ENCODE assay signal across 8 cellular contexts in the genomic region with DNA sequence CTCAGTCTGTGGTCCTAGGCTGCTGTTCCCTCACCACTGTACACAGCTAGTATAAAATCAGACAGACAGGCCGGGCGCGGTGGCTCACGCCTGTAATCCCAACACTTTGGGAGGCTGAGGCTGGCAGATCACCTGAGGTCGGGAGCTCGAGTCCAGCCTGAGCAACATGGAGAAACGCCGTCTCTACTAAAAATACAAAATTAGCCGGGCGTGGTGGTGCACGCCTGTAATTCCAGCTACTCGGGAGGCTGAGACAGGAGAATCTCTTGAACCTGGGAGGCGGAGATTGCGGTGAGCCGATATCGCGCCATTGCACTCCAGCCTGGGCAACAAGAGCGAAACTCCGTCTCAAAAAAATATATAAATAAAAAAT. TPM values are rescaled to one million over a fixed set of nuclear protein-coding genes. Genes with fewer than 3 reads are reported as not detected.
DNase-seq lines count a peak whose midpoint lies in the region; ATAC-seq and TF ChIP-seq lines count a peak whose summit lies in the region.
"Not testable (repeated sequence)": the region's sequence is repeated elsewhere in the genome, so short reads cannot be mapped to it uniquely, and the experiment has no call there.

No MANE protein-coding gene starts in this region.

- WGBS in mammary epithelial cell (ENCODE audit: low coverage, missing lambda C conversion rate), result 43% methylated on average over 13 of the region's 19 CpGs
- WGBS in gastroesophageal sphincter (ENCODE audit: low coverage in 1 of 2), 2 donors, result 26 to 45% methylated on average over 7 to 13 of the region's 19 CpGs
- WGBS in sigmoid colon, 2 donors, result 13% methylated on average over 19 of the region's 19 CpGs

- H3K9me3 ChIP-seq in DOHH2 (ENCODE audit: control insufficient read depth, insufficient read depth, low read length); Loucy (ENCODE audit: insufficient read depth, low read depth, low read length); mammary epithelial cell (replicated peaks; ENCODE audit: insufficient read depth, low read length); gastroesophageal sphincter; sigmoid colon; vagina: not testable (repeated sequence)

- intact Hi-C loops in activated CD4-positive, alpha-beta memory T cell treated with anti-CD3 and anti-CD28 coated beads for 36 hours (cut with micrococcal nuclease), result loop anchor here (1.0 to 5.0 kb wide), 6 partner anchors 34 to 484 kb away; partner anchors contain the start of genes CCNT1 and DDX23
- intact Hi-C loops in mammary epithelial cell (cut with micrococcal nuclease), result loop anchor here (1.0 to 2.0 kb wide), 2 partner anchors 34 to 112 kb away; partner anchors contain the start of gene CCNT1
- intact Hi-C loops in sigmoid colon (cut with DNase I), result loop anchor here (1.0 kb wide), 1 partner anchor 34 kb away; the partner anchor contains the start of gene CCNT1
- intact Hi-C loops in vagina (cut with DNase I), result not testable (repeated sequence)

- not testable (repeated sequence) for ATAC-seq in gastroesophageal sphincter

- peak overlapping the region; percentile 94 for H3K27ac Mint-ChIP-seq in activated CD4-positive, alpha-beta memory T cell treated with anti-CD3 and anti-CD28 coated beads for 36 hours
- peak overlapping the region; percentile 99 for H3K27ac Mint-ChIP-seq in mesothelial cell of epicardium

- H3K36me3 Mint-ChIP-seq in activated CD4-positive, alpha-beta memory T cell treated with anti-CD3 and anti-CD28 coated beads for 36 hours, result peaks cover 32% of the 10 kb centered on the region
- H3K36me3 Mint-ChIP-seq in mesothelial cell of epicardium, result peaks cover 15% of the 10 kb centered on the region

- not testable (repeated sequence) for TF ChIP-seq POLR2A in gastroesophageal sphincter (IDR thresholded peaks at IDR 0.05); sigmoid colon (IDR thresholded peaks at IDR 0.05); vagina (IDR thresholded peaks at IDR 0.05)

- H3F3A ChIP-seq in DOHH2 (ENCODE audit: control insufficient read depth, insufficient read depth); Loucy (ENCODE audit: low read depth): not testable (repeated sequence)

- POLR2A ChIA-PET in activated CD4-positive, alpha-beta memory T cell treated with anti-CD3 and anti-CD28 coated beads for 36 hours (lab: Charles Lee), result interaction anchor here (0.9 to 2.5 kb wide), 11 partner anchors 8 to 798 kb away, joined by 3 to 9 read pairs (median 3); partner anchors contain the start of genes CCNT1, RHEBL1 and TUBA1B

- peak overlapping the region; percentile 93 for H2AFZ ChIP-seq in Loucy (ENCODE audit: low read length)
- peak overlapping the region; percentile 92 for H2AFZ ChIP-seq in mammary epithelial cell (ENCODE audit: low read depth, low read length)

- peaks cover 42% of the 10 kb centered on the region for H3K4me1 Mint-ChIP-seq in activated CD4-positive, alpha-beta memory T cell treated with anti-CD3 and anti-CD28 coated beads for 36 hours (ENCODE audit: low read depth)
- peaks cover 34% of the 10 kb centered on the region for H3K4me1 Mint-ChIP-seq in mesothelial cell of epicardium

- H4K20me1 ChIP-seq in DOHH2 (ENCODE audit: control insufficient read depth, insufficient read depth, low read depth, low read length) (peaks cover 15% of the 10 kb centered on the region; the same call in 1 of the 2 replicates), Loucy (ENCODE audit: insufficient read depth, low read length, poor library complexity, severe bottlenecking) (peaks cover 41% of the 10 kb centered on the region)
- not testable (repeated sequence) for H4K20me1 ChIP-seq in mammary epithelial cell (ENCODE audit: insufficient read depth, low read length)

- not testable (repeated sequence) for H3K9me2 ChIP-seq in DOHH2 (replicated peaks; ENCODE audit: control insufficient read depth, low read length); Loucy (replicated peaks; ENCODE audit: low read depth, low read length)

- H3K27me3 ChIP-seq in DOHH2 (ENCODE audit: control insufficient read depth, low read length); Loucy (ENCODE audit: insufficient read depth, low read length, poor library complexity, severe bottlenecking); mammary epithelial cell (ENCODE audit: insufficient read depth, low read length); gastroesophageal sphincter; sigmoid colon; vagina: not testable (repeated sequence)

- peak overlapping the region; percentile 68 for H3K9ac ChIP-seq in Loucy (ENCODE audit: low read depth, low read length, poor library complexity, severe bottlenecking)
- H3K9ac ChIP-seq in mammary epithelial cell (ENCODE audit: insufficient read depth, low read length), result not testable (repeated sequence)

- not testable (repeated sequence) for TF ChIP-seq CTCF in DOHH2 (IDR thresholded peaks at IDR 0.05; ENCODE audit: low read depth, low read length, poor library complexity, severe bottlenecking); Loucy (conservative IDR thresholded peaks at IDR 0.05; ENCODE audit: low read length); mammary epithelial cell (conservative IDR thresholded peaks at IDR 0.05 in 1 of 2, IDR thresholded peaks at IDR 0.05 in 1 of 2; ENCODE audit: extremely low read depth in 1 of 2, insufficient read depth in 1 of 2, low read depth in 1 of 2, low read length in 2 of 2); gastroesophageal sphincter (IDR thresholded peaks at IDR 0.05); mesothelial cell of epicardium (IDR thresholded peaks at IDR 0.05; ENCODE audit: unreplicated experiment); sigmoid colon (IDR thresholded peaks at IDR 0.05); vagina (IDR thresholded peaks at IDR 0.05)

- H3K79me2 ChIP-seq in DOHH2 (ENCODE audit: control insufficient read depth, low read length), result peaks cover 46% of the 10 kb centered on the region
- H3K79me2 ChIP-seq in Loucy (ENCODE audit: insufficient read depth, low read length), result peaks cover 45% of the 10 kb centered on the region
- H3K79me2 ChIP-seq in mammary epithelial cell (ENCODE audit: insufficient read depth, low read length), result peaks cover 45% of the 10 kb centered on the region

- in situ Hi-C loops in mammary epithelial cell (cut with MboI; ENCODE audit: low sequenced_read_pairs in 2 of 2), result not testable (repeated sequence)

- not testable (repeated sequence) for TF ChIP-seq EP300 in gastroesophageal sphincter (IDR thresholded peaks at IDR 0.05); sigmoid colon (IDR thresholded peaks at IDR 0.05)

- dilution Hi-C loops in mammary epithelial cell (cut with HindIII; ENCODE audit: low sequenced_read_pairs), result not testable (repeated sequence)

- DNase-seq in activated CD4-positive, alpha-beta memory T cell treated with anti-CD3 and anti-CD28 coated beads for 36 hours; mammary epithelial cell; mesothelial cell of epicardium (ENCODE audit: low spot score in 2 of 2, unreplicated experiment in 2 of 2); sigmoid colon; vagina (ENCODE audit: extremely low spot score in 2 of 2): not testable (repeated sequence)

- CTCF ChIA-PET in activated CD4-positive, alpha-beta memory T cell treated with anti-CD3 and anti-CD28 coated beads for 36 hours (lab: Charles Lee), result interaction anchor here (1.1 to 2.5 kb wide), 3 partner anchors 9 to 113 kb away, joined by 3 to 9 read pairs (median 4); no protein-coding TSS in a partner anchor
- CTCF ChIA-PET in mammary epithelial cell (lab: Charles Lee; ENCODE audit: low non-redundant PET), result interaction anchor here (0.6 kb wide), 1 partner anchor 71 kb away, joined by 27 read pairs; no protein-coding TSS in a partner anchor

- H3K4me3 Mint-ChIP-seq in activated CD4-positive, alpha-beta memory T cell treated with anti-CD3 and anti-CD28 coated beads for 36 hours, result peak overlapping the region; percentile 99
- peak overlapping the region; percentile 99 for H3K4me3 Mint-ChIP-seq in mesothelial cell of epicardium

- H3K4me1 ChIP-seq in DOHH2 (ENCODE audit: control insufficient read depth, low read length), result peaks cover 35% of the 10 kb centered on the region
- H3K4me1 ChIP-seq in Loucy (ENCODE audit: insufficient read depth, low read length, poor library complexity, severe bottlenecking), result peaks cover 28% of the 10 kb centered on the region
- H3K4me1 ChIP-seq in mammary epithelial cell (ENCODE audit: insufficient read depth, low read length), result peaks cover 28% of the 10 kb centered on the region
- H3K4me1 ChIP-seq in gastroesophageal sphincter, result peaks cover 9 to 46% (median 22%) of the 10 kb centered on the region in 3 donors
- H3K4me1 ChIP-seq in sigmoid colon, result peaks cover 0 to 47% (median 38%) of the 10 kb centered on the region in 4 donors
- H3K4me1 ChIP-seq in vagina, result peaks cover 44% of the 10 kb centered on the region

- peaks cover 45% of the 10 kb centered on the region for H3K36me3 ChIP-seq in DOHH2 (ENCODE audit: control insufficient read depth, low read length)
- peaks cover 12% of the 10 kb centered on the region; the same call in 1 of the 2 replicates for H3K36me3 ChIP-seq in Loucy (ENCODE audit: insufficient read depth, low read length)
- H3K36me3 ChIP-seq in mammary epithelial cell (ENCODE audit: insufficient read depth, low read length), result peaks cover 20% of the 10 kb centered on the region
- peaks cover 0 to 27% of the 10 kb centered on the region in 2 donors for H3K36me3 ChIP-seq in gastroesophageal sphincter
- H3K36me3 ChIP-seq in sigmoid colon, result peaks cover 0 to 25% (median 8%) of the 10 kb centered on the region in 4 donors
- peaks cover 0 to 11% of the 10 kb centered on the region in 2 donors for H3K36me3 ChIP-seq in vagina

- H3K27ac ChIP-seq in DOHH2 (ENCODE audit: low read depth, low read length); mammary epithelial cell (ENCODE audit: insufficient read depth, low read depth, low read length): not testable (repeated sequence)
- peak overlapping the region in 3 of 4 donors; percentile 79 to 92 (median 91) for H3K27ac ChIP-seq in gastroesophageal sphincter
- H3K27ac ChIP-seq in sigmoid colon, result peak overlapping the region; percentile 73 to 96 (median 88)
- peak overlapping the region; percentile 85 for H3K27ac ChIP-seq in vagina

- not testable (repeated sequence) for BruUV-seq in mammary epithelial cell (replicated peaks; lab: Mats Ljungman, UMichigan)

- H3K27me3 Mint-ChIP-seq in activated CD4-positive, alpha-beta memory T cell treated with anti-CD3 and anti-CD28 coated beads for 36 hours; mesothelial cell of epicardium (ENCODE audit: low read depth): not testable (repeated sequence)

- H3K9me3 Mint-ChIP-seq in activated CD4-positive, alpha-beta memory T cell treated with anti-CD3 and anti-CD28 coated beads for 36 hours; mesothelial cell of epicardium: not testable (repeated sequence)

- peak overlapping the region; percentile 96 for H3K4me3 ChIP-seq in DOHH2 (ENCODE audit: low read length)
- peak overlapping the region; percentile 86 for H3K4me3 ChIP-seq in Loucy (ENCODE audit: low read length, poor library complexity, severe bottlenecking)
- peak overlapping the region; percentile 43 to 70 (median 58) for H3K4me3 ChIP-seq in mammary epithelial cell (replicated peaks in 1 of 3; ENCODE audit: insufficient read depth in 1 of 3, low read depth in 2 of 3, low read length in 3 of 3)
- H3K4me3 ChIP-seq in gastroesophageal sphincter, result peak overlapping the region; percentile 70 to 73
- peak overlapping the region; percentile 64 to 89 (median 79) for H3K4me3 ChIP-seq in sigmoid colon
- peak overlapping the region; percentile 80 to 97 for H3K4me3 ChIP-seq in vagina

- H3K4me2 ChIP-seq in DOHH2 (ENCODE audit: low read length), result peak overlapping the region; percentile 77
- H3K4me2 ChIP-seq in Loucy (ENCODE audit: low read depth, low read length, poor library complexity, severe bottlenecking), result peak overlapping the region; percentile 73
- peak overlapping the region; percentile 54 for H3K4me2 ChIP-seq in mammary epithelial cell (ENCODE audit: insufficient read depth, low read depth, low read length)

RNA-seq across cellular contexts. Expression of gene KANSL2, which starts 0.5 kb away (rescaled TPM):
- total RNA-seq in activated CD4-positive, alpha-beta memory T cell treated with anti-CD3 and anti-CD28 coated beads for 36 hours, result 10 to 100 TPM; 45.7 to 48.4 TPM
- total RNA-seq in mammary epithelial cell (10 to 100 TPM; 36.0 to 38.3 TPM), gastroesophageal sphincter (10 to 100 TPM; 39.0 to 49.0 (median 43.7) TPM), mesothelial cell of epicardium (48.3 to 53.7 TPM (median 48.4 TPM) in 3 replicates), sigmoid colon (10 to 100 TPM; 28.2 to 63.0 (median 37.0) TPM), vagina (86.2 TPM)
- polyA plus RNA-seq in mammary epithelial cell (39.5 TPM), sigmoid colon (10 to 100 TPM; 13.2 to 26.2 (median 14.8) TPM)
- polyA minus RNA-seq in mammary epithelial cell, result 53.8 TPM

RNA-seq across cellular contexts. Expression of gene CCNT1, which starts 34.0 kb away (rescaled TPM):
- total RNA-seq in activated CD4-positive, alpha-beta memory T cell treated with anti-CD3 and anti-CD28 coated beads for 36 hours, result 10 to 100 TPM; 66.2 to 73.3 TPM
- total RNA-seq in mammary epithelial cell, result 10 to 100 TPM; 31.5 to 49.1 TPM
- polyA plus RNA-seq in mammary epithelial cell, result 24.2 TPM
- 50.2 TPM for polyA minus RNA-seq in mammary epithelial cell
- 10 to 100 TPM; 17.9 to 40.3 (median 23.1) TPM for total RNA-seq in gastroesophageal sphincter
- total RNA-seq in mesothelial cell of epicardium, result 50.4 to 54.7 TPM (median 52.5 TPM) in 3 replicates
- 10 to 100 TPM; 20.7 to 29.2 (median 23.9) TPM for total RNA-seq in sigmoid colon
- 1 to 10 TPM; 3.0 to 7.9 (median 3.7) TPM for polyA plus RNA-seq in sigmoid colon
- 58.4 TPM for total RNA-seq in vagina
